Comparison of ENCODE assay signal across 19 cellular contexts in genomic region chr11:111659201-111659600, GRCh38.
"Had no signal": no experiment of that assay in that cellular context is flagged by ENCODE, and none has a peak within 500 bp of the region (broad histone marks: within the 10 kb centered on the region; RNA-seq: fewer than 3 reads in every experiment).

No MANE protein-coding gene starts in this region.

- H3K27me3 ChIP-seq: gastrocnemius medialis, tibial artery had no signal

- H3K27me3 Mint-ChIP-seq: activated CD4-positive, alpha-beta memory T cell treated with anti-CD3 and anti-CD28 coated beads for 36 hours; activated naive CD8-positive, alpha-beta T cell treated with anti-CD3 and anti-CD28 coated beads for 36 hours; progenitor cell of endocrine pancreas had no signal

- ATAC-seq: left lobe of liver; lower lobe of right lung; mucosa of descending colon; stimulated activated naive CD8-positive, alpha-beta T cell treated with anti-CD3 and anti-CD28 coated beads, Interleukin-15, Interleukin-2, amounts not matched to agents 100 U/mL and 50 U/mL, for 24 hours had no signal

- DNase-seq: activated CD4-positive, alpha-beta memory T cell treated with anti-CD3 and anti-CD28 coated beads for 36 hours; activated CD4-positive, alpha-beta T cell treated with anti-CD3 and anti-CD28 coated beads for 48 hours; activated naive CD4-positive, alpha-beta T cell treated with Interleukin-2 at 50 U/mL for 16 hours; activated naive CD8-positive, alpha-beta T cell treated with anti-CD3 and anti-CD28 coated beads for 36 hours; activated T-cell treated with anti-CD3 and anti-CD28 coated beads, Interleukin-2, amount 50 U/mL, for 48 hours; effector CD8-positive, alpha-beta T cell; erythroblast; gastrocnemius medialis; kidney; lower lobe of right lung; mesendoderm; mucosa of descending colon; retina; stimulated activated CD4-positive, alpha-beta T cell treated with anti-CD3 and anti-CD28 coated beads, Interleukin-4, amount 100 ng/mL, for 4 hours; stimulated activated naive CD8-positive, alpha-beta T cell treated with anti-CD3 and anti-CD28 coated beads, Interleukin-15, Interleukin-2, amounts not matched to agents 100 U/mL and 50 U/mL, for 24 hours; T-helper 9 cell; tibial artery had no signal

- H3K9me3 ChIP-seq: gastrocnemius medialis, lower lobe of right lung, mucosa of descending colon, tibial artery had no signal

- H3K27ac Mint-ChIP-seq: activated CD4-positive, alpha-beta memory T cell treated with anti-CD3 and anti-CD28 coated beads for 36 hours; activated naive CD8-positive, alpha-beta T cell treated with anti-CD3 and anti-CD28 coated beads for 36 hours; progenitor cell of endocrine pancreas had no signal

- H3K4me3 Mint-ChIP-seq: activated CD4-positive, alpha-beta memory T cell treated with anti-CD3 and anti-CD28 coated beads for 36 hours; activated naive CD8-positive, alpha-beta T cell treated with anti-CD3 and anti-CD28 coated beads for 36 hours had no signal

- H3K9me3 Mint-ChIP-seq: activated CD4-positive, alpha-beta memory T cell treated with anti-CD3 and anti-CD28 coated beads for 36 hours; activated naive CD8-positive, alpha-beta T cell treated with anti-CD3 and anti-CD28 coated beads for 36 hours had no signal

- H3K36me3 ChIP-seq: gastrocnemius medialis, lower lobe of right lung, tibial artery had no signal

- H3K4me3 ChIP-seq: gastrocnemius medialis, lower lobe of right lung, mucosa of descending colon, tibial artery had no signal

- H3K27ac ChIP-seq: gastrocnemius medialis, lower lobe of right lung, tibial artery had no signal
